Comparison of ENCODE assay signal across 23 cellular contexts in the genomic region with DNA sequence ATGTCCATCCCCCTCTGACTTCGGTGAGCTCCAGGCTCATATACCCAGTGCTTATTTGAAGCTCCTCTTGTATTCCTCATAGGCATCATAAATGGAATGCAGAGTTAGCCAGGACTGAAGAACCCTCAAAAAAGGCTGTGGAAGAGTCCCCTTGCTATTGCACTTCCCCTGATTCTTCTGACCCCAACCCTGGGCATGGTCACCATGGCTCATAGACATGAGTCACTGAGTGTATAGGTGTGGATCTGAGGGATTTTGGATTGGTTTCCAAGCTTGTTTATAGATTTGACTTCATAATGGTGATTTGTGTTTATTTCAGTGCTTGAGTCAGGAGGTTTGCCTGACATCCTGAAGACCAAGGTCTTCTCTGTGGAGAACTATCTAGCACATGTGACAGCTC.
A peak's percentile ranks its signal among the peaks of the same experiment; 100 is the strongest.
DNase-seq lines count a peak whose midpoint lies in the region; ATAC-seq, FAIRE-seq and TF ChIP-seq lines count a peak whose summit lies in the region.
"Had no signal": no experiment of that assay in that cellular context is flagged by ENCODE, and none has a peak within 500 bp of the region (broad histone marks: within the 10 kb centered on the region; RNA-seq: fewer than 3 reads in every experiment).

No MANE protein-coding gene starts in this region.

- H3K27ac ChIP-seq in K562 (ENCODE audit: extremely low read depth, low read depth, low read length), result no peak overlapping the region
- H3K27ac ChIP-seq in trophoblast cell (ENCODE audit: low read depth, low read length), result no peak overlapping the region
- H3K27ac ChIP-seq: body of pancreas, colonic mucosa, gastroesophageal sphincter, upper lobe of right lung had no signal

- no TSS peak for BruUV-seq in K562 (replicated peaks; lab: Mats Ljungman, UMichigan)

- no peak overlapping the region for H3K14ac ChIP-seq in trophoblast cell (ENCODE audit: low read length)

- H4K20me1 ChIP-seq in K562 (replicated peaks; ENCODE audit: control insufficient read depth, insufficient read depth, low read length), result no peaks in the 10 kb centered on the region

- H3K9me3 Mint-ChIP-seq in activated CD8-positive, alpha-beta memory T cell treated with anti-CD3 and anti-CD28 coated beads, Interleukin-2, amount 10 ng/mL, durations not matched to agents 7 days and 5 days (ENCODE audit: low read depth), result no peaks in the 10 kb centered on the region
- H3K9me3 Mint-ChIP-seq: activated naive CD4-positive, alpha-beta T cell treated with anti-CD3 and anti-CD28 coated beads, Interleukin-2, amount 50 U/mL, for 24 hours; activated T-cell treated with anti-CD3 and anti-CD28 coated beads, Interleukin-2, amount 50 U/mL, for 24 hours; CD14-positive monocyte had no signal

- no peak overlapping the region for H3K4ac ChIP-seq in trophoblast cell (ENCODE audit: low read depth, low read length)

- H3K36me3 Mint-ChIP-seq in activated CD8-positive, alpha-beta memory T cell treated with anti-CD3 and anti-CD28 coated beads, Interleukin-2, amount 10 ng/mL, durations not matched to agents 7 days and 5 days, result peaks cover 12% of the 10 kb centered on the region
- H3K36me3 Mint-ChIP-seq: activated naive CD4-positive, alpha-beta T cell treated with anti-CD3 and anti-CD28 coated beads, Interleukin-2, amount 50 U/mL, for 24 hours; CD14-positive monocyte had no signal

- TF ChIP-seq POLR2A in K562 (conservative IDR thresholded peaks at IDR 0.05), result no peak

- POLR2A ChIA-PET in K562 (lab: Yijun Ruan, JAX), result interaction anchor here (0.6 to 1.7 kb wide), 3 partner anchors 13 to 74 kb away, joined by 3 to 4 read pairs (median 3); no protein-coding TSS in a partner anchor

- no peak for DNase-seq in activated CD8-positive, alpha-beta memory T cell treated with anti-CD3 and anti-CD28 coated beads, Interleukin-2, amount 10 ng/mL, durations not matched to agents 7 days and 5 days
- DNase-seq in activated CD8-positive, alpha-beta memory T cell treated with anti-CD3 and anti-CD28 coated beads for 24 hours, result no peak
- DNase-seq in M059J (ENCODE audit: low read depth), result peak; percentile 84
- no peak for DNase-seq in K562 (ENCODE audit: extremely low read depth in 1 of 4, low spot score in 3 of 4)
- no peak for DNase-seq in trophoblast cell
- no peak for DNase-seq in NCI-H524 (lab: John Stamatoyannopoulos, UW)
- DNase-seq in stimulated activated CD4-positive, alpha-beta T cell treated with anti-CD3 and anti-CD28 coated beads, Interleukin-4, amount 100 ng/mL, for 4 hours, result no peak
- no peak for DNase-seq in NCI-H446 (lab: John Stamatoyannopoulos, UW)
- DNase-seq: activated CD4-positive, alpha-beta T cell treated with anti-CD3 and anti-CD28 coated beads for 48 hours; activated T-cell treated with anti-CD3 and anti-CD28 coated beads, Interleukin-2, amount 50 U/mL, for 24 hours; body of pancreas; colonic mucosa; Karpas-422; mucosa of descending colon; NCI-H2171 treated with DMSO at 0.1 percent for 48 hours; NCI-H774; Peyer's patch; stimulated activated naive CD4-positive, alpha-beta T cell treated with Interleukin-2 at 50 U/mL for 16 hours; upper lobe of right lung had no signal

- H3K9ac ChIP-seq in K562 (ENCODE audit: insufficient read depth in 1 of 2, low read depth in 2 of 2, low read length in 2 of 2) (no peak overlapping the region), trophoblast cell (ENCODE audit: low read length) (no peak overlapping the region)

- H3K27me3 Mint-ChIP-seq in activated CD8-positive, alpha-beta memory T cell treated with anti-CD3 and anti-CD28 coated beads, Interleukin-2, amount 10 ng/mL, durations not matched to agents 7 days and 5 days, result no peaks in the 10 kb centered on the region
- H3K27me3 Mint-ChIP-seq: activated naive CD4-positive, alpha-beta T cell treated with anti-CD3 and anti-CD28 coated beads, Interleukin-2, amount 50 U/mL, for 24 hours; activated T-cell treated with anti-CD3 and anti-CD28 coated beads, Interleukin-2, amount 50 U/mL, for 24 hours had no signal

- intact Hi-C loops in K562 (cut with micrococcal nuclease), result loop anchor here (5.0 kb wide), 1 partner anchor 89 kb away; no protein-coding TSS in a partner anchor

- H3K4me1 Mint-ChIP-seq in activated CD8-positive, alpha-beta memory T cell treated with anti-CD3 and anti-CD28 coated beads, Interleukin-2, amount 10 ng/mL, durations not matched to agents 7 days and 5 days, result peaks cover 30% of the 10 kb centered on the region

- H3K23ac ChIP-seq in trophoblast cell (ENCODE audit: low read length), result no peak overlapping the region

- CTCF ChIA-PET in activated CD8-positive, alpha-beta memory T cell treated with anti-CD3 and anti-CD28 coated beads, Interleukin-2, amount 10 ng/mL, durations not matched to agents 7 days and 5 days (lab: Charles Lee), result interaction anchor here (1.1 to 2.1 kb wide), 6 partner anchors 9 to 346 kb away, joined by 3 to 9 read pairs (median 4); no protein-coding TSS in a partner anchor
- CTCF ChIA-PET in K562 (lab: Yijun Ruan, JAX; ENCODE audit: low intra/inter-chr PET ratio), result no interaction called here

- peak overlapping the region; percentile 35 for H3K4me3 Mint-ChIP-seq in activated CD8-positive, alpha-beta memory T cell treated with anti-CD3 and anti-CD28 coated beads, Interleukin-2, amount 10 ng/mL, durations not matched to agents 7 days and 5 days
- H3K4me3 Mint-ChIP-seq: CD14-positive monocyte had no signal

- no peak overlapping the region for H4K8ac ChIP-seq in trophoblast cell (ENCODE audit: low read depth, low read length)

- no peak for TF ChIP-seq RAD21 in K562 (CRISPR knock-in tag; conservative IDR thresholded peaks at IDR 0.05 in 1 of 2, IDR thresholded peaks at IDR 0.05 in 1 of 2)

- H3K4me2 ChIP-seq in K562 (ENCODE audit: insufficient read depth, low read length) (no peak overlapping the region), trophoblast cell (ENCODE audit: low read length) (no peak overlapping the region)

- WGBS in K562 (ENCODE audit: insufficient coverage, low coverage, missing lambda C conversion rate), result 47% methylated on average over 1 of the region's 1 CpG
- no CpG with 5 or more reads among the region's 1 CpG for WGBS in trophoblast cell (ENCODE audit: extremely low coverage, insufficient coverage, insufficient read length)

- peaks cover 0 to 22% of the 10 kb centered on the region in 2 experiments; a peak in 3 of 5 replicates for H3K4me1 ChIP-seq in K562 (replicated peaks in 1 of 2; ENCODE audit: control insufficient read depth in 2 of 2, insufficient read depth in 2 of 2, low read length in 2 of 2)
- H3K4me1 ChIP-seq in trophoblast cell (ENCODE audit: control insufficient read depth in 1 of 2, insufficient read depth in 2 of 2, low read length in 2 of 2), result peaks cover 4 to 5% of the 10 kb centered on the region in 2 experiments
- H3K4me1 ChIP-seq: HAP-1 had no signal

- in situ Hi-C loops in K562 (cut with MboI), result no loop called here

- H3K27me3 ChIP-seq in K562 (ENCODE audit: control insufficient read depth in 2 of 2, insufficient read depth in 2 of 2, low read length in 2 of 2) (no peaks in the 10 kb centered on the region), trophoblast cell (ENCODE audit: insufficient read depth, low read length) (no peaks in the 10 kb centered on the region)
- H3K27me3 ChIP-seq: body of pancreas, colonic mucosa, gastroesophageal sphincter, Peyer's patch, upper lobe of right lung had no signal

- H3K79me2 ChIP-seq in K562 (ENCODE audit: control insufficient read depth, insufficient read depth, low read length) (no peaks in the 10 kb centered on the region), trophoblast cell (ENCODE audit: control insufficient read depth, insufficient read depth, low read length, poor library complexity) (no peaks in the 10 kb centered on the region)

- peak overlapping the region; percentile 44 for H3K27ac Mint-ChIP-seq in activated CD8-positive, alpha-beta memory T cell treated with anti-CD3 and anti-CD28 coated beads, Interleukin-2, amount 10 ng/mL, durations not matched to agents 7 days and 5 days

- H2BK12ac ChIP-seq in trophoblast cell (ENCODE audit: low read length), result no peak overlapping the region

- no peak overlapping the region for H3K18ac ChIP-seq in trophoblast cell (ENCODE audit: low read length)

- peak overlapping the region; percentile 2 for H4K91ac ChIP-seq in trophoblast cell (ENCODE audit: low read depth, low read length)

- no peaks in the 10 kb centered on the region for H3K9me3 ChIP-seq in K562 (replicated peaks; ENCODE audit: control insufficient read depth, insufficient read depth, low read depth, low read length)
- H3K9me3 ChIP-seq in trophoblast cell (ENCODE audit: insufficient read depth, low read depth, low read length), result no peaks in the 10 kb centered on the region
- H3K9me3 ChIP-seq: body of pancreas, colonic mucosa, gastroesophageal sphincter, HAP-1, mucosa of descending colon, Peyer's patch, upper lobe of right lung had no signal

- H2BK5ac ChIP-seq in trophoblast cell (ENCODE audit: low read depth, low read length, poor library complexity), result no peak overlapping the region

- H2AFZ ChIP-seq in K562 (ENCODE audit: low read depth, low read length) (no peak overlapping the region), trophoblast cell (ENCODE audit: insufficient read depth, low read length, poor library complexity) (no peak overlapping the region)

- peak overlapping the region; percentile 6 for H2BK120ac ChIP-seq in trophoblast cell (ENCODE audit: insufficient read depth, low read length, poor library complexity)

- H3K9me1 ChIP-seq in K562 (ENCODE audit: control insufficient read depth, insufficient read depth, low read length), result no peaks in the 10 kb centered on the region

- H3K79me1 ChIP-seq in trophoblast cell (ENCODE audit: low read length), result peaks cover 7% of the 10 kb centered on the region

- no peak for TF ChIP-seq CTCF in K562 (IDR thresholded peaks at IDR 0.05 in 2 of 3, conservative IDR thresholded peaks at IDR 0.05 in 1 of 3; ENCODE audit: insufficient read depth in 2 of 3, low read depth in 1 of 3, low read length in 3 of 3)

- H4K12ac ChIP-seq in trophoblast cell (ENCODE audit: low read depth, low read length), result no peak overlapping the region

- no peak for FAIRE-seq in K562 (lab: Jason Lieb, UNC)

- H3K36me3 ChIP-seq in K562 (ENCODE audit: control insufficient read depth, insufficient read depth, low read length) (no peaks in the 10 kb centered on the region), trophoblast cell (ENCODE audit: control insufficient read depth in 1 of 2, insufficient read depth in 2 of 2, low read length in 2 of 2) (no peaks in the 10 kb centered on the region)
- H3K36me3 ChIP-seq: colonic mucosa, gastroesophageal sphincter, HAP-1, Peyer's patch, upper lobe of right lung had no signal

- peak overlapping the region; percentile 47 for H2AK5ac ChIP-seq in trophoblast cell (ENCODE audit: low read length)

- H3K4me3 ChIP-seq in K562 (no peak overlapping the region), trophoblast cell (ENCODE audit: low read depth, low read length) (no peak overlapping the region)
- H3K4me3 ChIP-seq: body of pancreas, colonic mucosa, gastroesophageal sphincter, HAP-1, mucosa of descending colon, Peyer's patch, upper lobe of right lung had no signal

- ATAC-seq in activated CD8-positive, alpha-beta memory T cell treated with anti-CD3 and anti-CD28 coated beads, Interleukin-2, amount 10 ng/mL, durations not matched to agents 7 days and 5 days, result no peak
- ATAC-seq in K562, result no peak
- ATAC-seq: body of pancreas, gastroesophageal sphincter, mucosa of descending colon, upper lobe of right lung had no signal

- TF ChIP-seq EP300 in K562 (IDR thresholded peaks at IDR 0.05; ENCODE audit: low read length), result no peak

TF ChIP-seq in K562, 482 proteins besides CTCF, POLR2A, EP300 and RAD21 (continues in another document):
- TF ChIP-seq ZBTB17 (CRISPR knock-in tag; IDR thresholded peaks at IDR 0.05), result peak; percentile 80
